Comparison of ENCODE assay signal across 8 cellular contexts in genomic region chr19:18848860-18849661, GRCh38. TPM values are rescaled to one million over a fixed set of nuclear protein-coding genes. Genes with fewer than 3 reads are reported as not detected.
DNase-seq lines count a peak whose midpoint lies in the region; ATAC-seq and TF ChIP-seq lines count a peak whose summit lies in the region.

No MANE protein-coding gene starts in this region.

- peaks cover 29% of the 10 kb centered on the region for H3K4me1 ChIP-seq in osteoblast (ENCODE audit: insufficient read depth, low read length)

- H3K79me2 ChIP-seq in osteoblast (ENCODE audit: insufficient read depth, low read length) = peaks cover 94% of the 10 kb centered on the region

- no peaks in the 10 kb centered on the region for H3K9me3 ChIP-seq in osteoblast (ENCODE audit: low read depth, low read length)

- in situ Hi-C loops in G401 (cut with HindIII; ENCODE audit: low sequenced_read_pairs) = no loop called here

- no peak for ATAC-seq in HG02571 (IDR thresholded peaks at IDR 0.05; ENCODE audit: unreplicated experiment)

- H2AFZ ChIP-seq in osteoblast (ENCODE audit: low read length) = no peak overlapping the region

- H3K4me3 ChIP-seq in fibroblast of mammary gland (ENCODE audit: control insufficient read depth, low read depth, low read length) (no peak overlapping the region), osteoblast (ENCODE audit: insufficient read depth, low read length) (peak overlapping the region; percentile 17), H7 (ENCODE audit: insufficient read depth, low read depth, low read length) (no peak overlapping the region)

- TF ChIP-seq CTCF in fibroblast of mammary gland (conservative IDR thresholded peaks at IDR 0.05; ENCODE audit: control insufficient read depth, insufficient read depth, low read depth, low read length) (no peak), osteoblast (IDR thresholded peaks at IDR 0.05; ENCODE audit: extremely low read depth, low read depth, low read length) (no peak)

- H3K27me3 ChIP-seq in osteoblast (ENCODE audit: insufficient read depth, low read length) (no peaks in the 10 kb centered on the region), H7 (ENCODE audit: control insufficient read depth, insufficient read depth, low read length) (no peaks in the 10 kb centered on the region)

- H3K4me2 ChIP-seq in osteoblast (ENCODE audit: insufficient read depth, low read length) = peak overlapping the region; percentile 55

- H3K27ac ChIP-seq in osteoblast (ENCODE audit: low read depth, low read length) = peak overlapping the region; percentile 90

- peaks cover 74% of the 10 kb centered on the region for H4K20me1 ChIP-seq in osteoblast (ENCODE audit: insufficient read depth, low read length)

- DNase-seq in G401 (ENCODE audit: low spot score) (peak; percentile 56), UCSD-AML1 (lab: John Stamatoyannopoulos, UW; ENCODE audit: unreplicated experiment) (peak; percentile 24), fibroblast of mammary gland (ENCODE audit: low read depth) (peak; percentile 90), osteoblast (ENCODE audit: insufficient read length, low spot score, missing footprints) (peak; percentile 98), H7 (no peak), DMS79 treated with DMSO at 0.1 percent for 48 hours (lab: John Stamatoyannopoulos, UW) (no peak)
- no peak for DNase-seq in stimulated activated CD4-positive, alpha-beta T cell treated with anti-CD3 and anti-CD28 coated beads, Interleukin-1b, Interleukin-23, amount 100 ng/mL, for 48 hours

- H3K36me3 ChIP-seq in osteoblast (ENCODE audit: insufficient read depth, low read length) = peaks cover 43% of the 10 kb centered on the region
- peaks cover 38% of the 10 kb centered on the region for H3K36me3 ChIP-seq in H7 (replicated peaks; ENCODE audit: control insufficient read depth, insufficient read depth, low read length)

RNA-seq across cellular contexts. Expression of gene UPF1, which starts 17.3 kb away (rescaled TPM):
- total RNA-seq in G401 (2014; rRNA removed; shearing (Covaris generic)) = 104 and 111 TPM in 2 replicates
- total RNA-seq in osteoblast = 36.6 and 41.0 TPM in 2 replicates
- 92.6 and 95.8 TPM in 2 replicates for total RNA-seq in H7 (2014; rRNA removed; shearing (Covaris generic))

RNA-seq across cellular contexts. Expression of gene CERS1, which starts 46.9 kb away (rescaled TPM):
- 10.5 and 13.1 TPM in 2 replicates for total RNA-seq in G401 (2014; rRNA removed; shearing (Covaris generic))
- total RNA-seq in osteoblast = 0.29 and 0.36 TPM in 2 replicates
- 7.8 and 8.5 TPM in 2 replicates for total RNA-seq in H7 (2014; rRNA removed; shearing (Covaris generic))

RNA-seq across cellular contexts. Expression of gene COMP, which starts 58.0 kb away (rescaled TPM):
- 0.49 and 0.54 TPM in 2 replicates for total RNA-seq in G401 (2014; rRNA removed; shearing (Covaris generic))
- total RNA-seq in osteoblast = 12.4 and 14.8 TPM in 2 replicates
- total RNA-seq in H7 (2014; rRNA removed; shearing (Covaris generic)) = not detected in 2 replicates

Comparison
In these comparisons a context has a peak if more than half of its experiments do, and no peak if none do; other contexts are left out.
1. DNase-seq: peak in G401 (single experiment), UCSD-AML1 (single experiment), fibroblast of mammary gland (single experiment) and osteoblast (single experiment); none in H7 (single experiment), stimulated activated CD4-positive, alpha-beta T cell treated with anti-CD3 and anti-CD28 coated beads, Interleukin-1b, Interleukin-23, amount 100 ng/mL, for 48 hours (single experiment) and DMS79 treated with DMSO at 0.1 percent for 48 hours (single experiment).